Comparison of ENCODE assay signal across 10 cellular contexts in genomic region chr14:24952851-24953666, GRCh38.
DNase-seq lines count a peak whose midpoint lies in the region; ATAC-seq, FAIRE-seq and TF ChIP-seq lines count a peak whose summit lies in the region.
"Had no signal": no experiment of that assay in that cellular context is flagged by ENCODE, and none has a peak within 500 bp of the region (broad histone marks: within the 10 kb centered on the region; RNA-seq: fewer than 3 reads in every experiment).

No MANE protein-coding gene starts in this region.

- peak; percentile 32 for ATAC-seq in GM12878
- peak; percentile 99 for ATAC-seq in HepG2
- no peak for ATAC-seq in HG03025 (IDR thresholded peaks at IDR 0.05; ENCODE audit: low FRiP score, unreplicated experiment)

- H3K9me3 ChIP-seq in HUES48 (ENCODE audit: control insufficient read depth, insufficient read depth, low read length) (no peaks in the 10 kb centered on the region), GM12878 (replicated peaks; ENCODE audit: control insufficient read depth, insufficient read depth, low read length) (no peaks in the 10 kb centered on the region), HepG2 (ENCODE audit: low read length) (no peaks in the 10 kb centered on the region)

- H3K4me3 ChIP-seq in HUES48 (ENCODE audit: low read depth, low read length), result no peak overlapping the region
- H3K4me3 ChIP-seq in GM12878, result no peak overlapping the region
- H3K4me3 ChIP-seq in HepG2 (replicated peaks in 1 of 3; ENCODE audit: insufficient read depth in 1 of 3, low read depth in 2 of 3, low read length in 3 of 3), result no peak overlapping the region

- H4K20me1 ChIP-seq in GM12878 (ENCODE audit: control insufficient read depth, insufficient read depth) (no peaks in the 10 kb centered on the region), HepG2 (ENCODE audit: insufficient read depth, low read length) (no peaks in the 10 kb centered on the region)

- TF ChIP-seq CTCF in GM12878 (IDR thresholded peaks at IDR 0.05 in 2 of 3, conservative IDR thresholded peaks at IDR 0.05 in 1 of 3; ENCODE audit: control insufficient read depth in 2 of 3, extremely low read depth in 1 of 3, insufficient read depth in 1 of 3, low read depth in 3 of 3, low read length in 3 of 3) (peak in 2 of 3 experiments; percentile 10 to 30; a peak in 2 of 6 replicates), HepG2 (CRISPR knock-in tag; IDR thresholded peaks at IDR 0.05) (peak; percentile 67)

- peaks cover 39% of the 10 kb centered on the region for H3K4me1 ChIP-seq in HUES48 (ENCODE audit: control insufficient read depth, insufficient read depth, low read length)
- H3K4me1 ChIP-seq in GM12878 (ENCODE audit: control insufficient read depth, insufficient read depth, low read length), result peaks cover 6% of the 10 kb centered on the region
- H3K4me1 ChIP-seq in HepG2 (ENCODE audit: insufficient read depth, low read length), result peaks cover 15% of the 10 kb centered on the region; the same call in 1 of the 2 replicates

- in situ Hi-C loops in GM12878 (cut with MboI), result no loop called here
- in situ Hi-C loops in HepG2 (cut with HindIII; ENCODE audit: extremely low pct_ligation_motif_present, low pct_unique_long_range_greater_than_20kb), result no loop called here

- 56% methylated on average over 8 of the region's 8 CpGs for WGBS in GM12878 (ENCODE audit: insufficient coverage, insufficient replicate concordance, low lambda C conversion rate, missing lambda C conversion rate)
- 78% methylated on average over 8 of the region's 8 CpGs for WGBS in HepG2 (ENCODE audit: low lambda C conversion rate)

- no TSS peak for BruUV-seq in GM12878 (replicated peaks; lab: Mats Ljungman, UMichigan)
- BruUV-seq in HepG2 (replicated peaks; lab: Mats Ljungman, UMichigan), result no TSS peak

- intact Hi-C loops in GM12878 (cut with micrococcal nuclease; ENCODE audit: unreplicated experiment), result no loop called here
- intact Hi-C loops in HepG2 (cut with micrococcal nuclease; ENCODE audit: unreplicated experiment), result loop anchor here (1.0 to 5.0 kb wide), 4 partner anchors 80 to 216 kb away; no protein-coding TSS in a partner anchor

- peak overlapping the region; percentile 86 for H3K27ac ChIP-seq in HUES48 (ENCODE audit: low read depth, low read length)
- no peak overlapping the region for H3K27ac ChIP-seq in GM12878 (ENCODE audit: control insufficient read depth, insufficient read depth)
- H3K27ac ChIP-seq in HepG2 (ENCODE audit: extremely low read length, insufficient read depth, low read length), result no peak overlapping the region

- no peaks in the 10 kb centered on the region for H3K36me3 ChIP-seq in HUES48 (ENCODE audit: control insufficient read depth, insufficient read depth, low read length)
- H3K36me3 ChIP-seq in GM12878 (ENCODE audit: control insufficient read depth in 2 of 2, insufficient read depth in 2 of 2, low read length in 1 of 2), result no peaks in the 10 kb centered on the region
- H3K36me3 ChIP-seq in HepG2 (replicated peaks in 1 of 2; ENCODE audit: control insufficient read depth in 1 of 2, insufficient read depth in 2 of 2, low read length in 2 of 2), result no peaks in the 10 kb centered on the region

- TF ChIP-seq EP300 in GM12878 (IDR thresholded peaks at IDR 0.05; ENCODE audit: borderline replicate concordance in 1 of 2, control insufficient read depth in 1 of 2, low read depth in 2 of 2, low read length in 2 of 2) (no peak), HepG2 (IDR thresholded peaks at IDR 0.05; ENCODE audit: low read depth in 2 of 2, low read length in 2 of 2) (no peak), HepG2 (CRISPR knock-in tag; IDR thresholded peaks at IDR 0.05; ENCODE audit: borderline replicate concordance) (no peak)

- no peaks in the 10 kb centered on the region for H3K27me3 ChIP-seq in HUES48 (ENCODE audit: control insufficient read depth, insufficient read depth, low read length)
- H3K27me3 ChIP-seq in GM12878 (replicated peaks in 1 of 2; ENCODE audit: control insufficient read depth in 2 of 2, insufficient read depth in 2 of 2, low read length in 1 of 2), result no peaks in the 10 kb centered on the region
- no peaks in the 10 kb centered on the region for H3K27me3 ChIP-seq in HepG2 (ENCODE audit: control insufficient read depth in 1 of 2, insufficient read depth in 2 of 2, low read length in 2 of 2)

- TF ChIP-seq POLR2A in GM12878 (IDR thresholded peaks at IDR 0.05; ENCODE audit: low read depth, low read length), result no peak
- no peak for TF ChIP-seq POLR2A in HepG2 (IDR thresholded peaks at IDR 0.05; ENCODE audit: insufficient read depth in 1 of 2, low read depth in 2 of 2, low read length in 2 of 2)

- CTCF ChIA-PET in GM12878 (lab: Yijun Ruan, JAX), result interaction anchor here (0.7 to 4.4 kb wide), 17 partner anchors 7 to 1040 kb away, joined by 3 to 35 read pairs (median 4); no protein-coding TSS in a partner anchor
- CTCF ChIA-PET in HepG2 (lab: Yijun Ruan, JAX; ENCODE audit: low intra/inter-chr PET ratio, low total read pairs), result interaction anchor here (0.7 to 1.9 kb wide), 5 partner anchors 27 to 180 kb away, joined by 3 to 12 read pairs (median 3); no protein-coding TSS in a partner anchor

- POLR2A ChIA-PET in GM12878 (lab: Charles Lee) (interaction anchor here (1.1 to 2.2 kb wide), 11 partner anchors 8 to 76 kb away, joined by 3 to 15 read pairs (median 6); no protein-coding TSS in a partner anchor), HepG2 (lab: Yijun Ruan, JAX) (interaction anchor here (0.9 to 1.1 kb wide), 4 partner anchors 113 to 135 kb away, joined by 3 to 4 read pairs (median 3); no protein-coding TSS in a partner anchor)

- H2AFZ ChIP-seq in GM12878 (ENCODE audit: control insufficient read depth, low read depth, low read length), result no peak overlapping the region
- no peak overlapping the region for H2AFZ ChIP-seq in HepG2 (ENCODE audit: low read length)

- no peak for FAIRE-seq in GM12878 (lab: Jason Lieb, UNC)
- peak; percentile 62 for FAIRE-seq in HepG2 (lab: Jason Lieb, UNC)

- H3K4me2 ChIP-seq in GM12878 (ENCODE audit: control insufficient read depth, insufficient read depth) (no peak overlapping the region), HepG2 (ENCODE audit: low read depth, low read length) (no peak overlapping the region)

- SMC1A ChIA-PET in GM12878 (lab: Charles Lee; ENCODE audit: uncharacterized antibody, unreplicated experiment), result interaction anchor here (0.6 to 19.2 kb wide), 33 partner anchors 8 to 271 kb away, joined by 3 to 390 read pairs (median 6); no protein-coding TSS in a partner anchor

- H3K9ac ChIP-seq in HUES48 (ENCODE audit: low read depth, low read length), result no peak overlapping the region
- H3K9ac ChIP-seq in GM12878 (ENCODE audit: control insufficient read depth, insufficient read depth, low read length), result no peak overlapping the region
- no peak overlapping the region for H3K9ac ChIP-seq in HepG2 (ENCODE audit: insufficient read depth, low read depth, low read length)

- H3K79me2 ChIP-seq in GM12878 (ENCODE audit: control insufficient read depth, insufficient read depth, low read length) (no peaks in the 10 kb centered on the region), HepG2 (ENCODE audit: insufficient read depth, low read length) (no peaks in the 10 kb centered on the region)

- TF ChIP-seq RAD21 in GM12878 (IDR thresholded peaks at IDR 0.05; ENCODE audit: insufficient read depth, low read depth, low read length), result no peak
- peak; percentile 72; the same call in 1 of the 2 replicates for TF ChIP-seq RAD21 in HepG2 (CRISPR knock-in tag; IDR thresholded peaks at IDR 0.05)

- RAD21 ChIA-PET in GM12878 (lab: Charles Lee; ENCODE audit: unreplicated experiment), result interaction anchor here (0.7 to 7.3 kb wide), 27 partner anchors 10 to 147 kb away, joined by 3 to 72 read pairs (median 5); no protein-coding TSS in a partner anchor

- DNase-seq in D341Med (ENCODE audit: low spot score), result peak; percentile 35
- DNase-seq in GM12878 (ENCODE audit: low read depth, low spot score), result no peak
- DNase-seq in HepG2 (ENCODE audit: low spot score), result peak; percentile 81
- no peak for DNase-seq in effector CD4-positive, alpha-beta T cell
- DNase-seq in mesenteric fat pad (ENCODE audit: low spot score), result no peak
- no peak for DNase-seq in GF-D8 (lab: John Stamatoyannopoulos, UW)
- DNase-seq: aorta, NCI-H1436 treated with DMSO at 0.1 percent for 48 hours had no signal

TF ChIP-seq in GM12878, 131 proteins besides CTCF, POLR2A, EP300 and RAD21:
- no peak for TF ChIP-seq EED (IDR thresholded peaks at IDR 0.05; ENCODE audit: low read depth)

TF ChIP-seq in HepG2, 621 proteins besides CTCF, POLR2A, EP300 and RAD21 (continues in another document):
- TF ChIP-seq SMC3 (IDR thresholded peaks at IDR 0.05; ENCODE audit: low read length) (peak; percentile 91), GABPA (IDR thresholded peaks at IDR 0.05; ENCODE audit: low read depth, low read length) (no peak), GABPA (CRISPR knock-in tag; IDR thresholded peaks at IDR 0.05; ENCODE audit: low read depth) (0 out of 2 replicates have a peak, but pooled peaks have one; percentile 17), ATF6 (CRISPR knock-in tag; conservative IDR thresholded peaks at IDR 0.05) (no peak), NFIB (CRISPR knock-in tag; IDR thresholded peaks at IDR 0.05; ENCODE audit: borderline replicate concordance) (no peak), RBM22 (optimal IDR thresholded peaks at IDR 0.05; ENCODE audit: low read length) (peak; percentile 36)

Comparison
In these comparisons a context has a peak if more than half of its experiments do, and no peak if none do; other contexts are left out.
1. DNase-seq: peak in D341Med (single experiment) and HepG2 (single experiment); none in GM12878 (single experiment), effector CD4-positive, alpha-beta T cell (single experiment), mesenteric fat pad (single experiment) and GF-D8 (single experiment).